8 cellular contexts compared by ENCODE assay signal in genomic region chr15:40511472-40512133, GRCh38. TPM values are rescaled to one million over a fixed set of nuclear protein-coding genes. Genes with fewer than 3 reads are reported as not detected.
DNase-seq lines count a peak whose midpoint lies in the region; ATAC-seq and TF ChIP-seq lines count a peak whose summit lies in the region.

No MANE protein-coding gene starts in this region.

- TF ChIP-seq CTCF in GM13976 (IDR thresholded peaks at IDR 0.05; ENCODE audit: borderline replicate concordance, control extremely low read depth, extremely low read depth, insufficient read depth, missing control alignments), result no peak
- TF ChIP-seq CTCF in natural killer cell (IDR thresholded peaks at IDR 0.05), result no peak

- H3K4me1 ChIP-seq in HUES6 (ENCODE audit: control insufficient read depth, insufficient read depth, low read length), result peaks cover 13% of the 10 kb centered on the region

- intact Hi-C loops in natural killer cell (cut with micrococcal nuclease), result no loop called here

- peak overlapping the region; percentile 87 for H3K4me3 Mint-ChIP-seq in natural killer cell

- peak; percentile 55 for DNase-seq in ACHN
- peak; percentile 76 for DNase-seq in GM13976 (ENCODE audit: low spot score)
- DNase-seq in activated CD8-positive, alpha-beta memory T cell treated with anti-CD3 and anti-CD28 coated beads, Interleukin-2, amount 50 U/mL, for 48 hours, result peak; percentile 60
- peak; percentile 17 for DNase-seq in fibroblast of the conjunctiva (ENCODE audit: low read depth)
- peak; percentile 20 for DNase-seq in natural killer cell

- H3K4me3 ChIP-seq in HUES6 (ENCODE audit: low read depth, low read length), result peak overlapping the region; percentile 49

- H3K9me3 ChIP-seq in HUES6 (ENCODE audit: control insufficient read depth, insufficient read depth, low read depth, low read length), result no peaks in the 10 kb centered on the region

- peaks cover 38 to 62% of the 10 kb centered on the region in 2 donors for H3K27me3 Mint-ChIP-seq in natural killer cell (ENCODE audit: low read depth in 2 of 2)

- no peaks in the 10 kb centered on the region for H3K9me3 Mint-ChIP-seq in natural killer cell

- H3K27ac ChIP-seq in HUES6 (ENCODE audit: low read depth, low read length), result no peak overlapping the region

- ATAC-seq in natural killer cell, result peak; percentile 26 to 55 (median 51)
- no peak for ATAC-seq in GM19455 (IDR thresholded peaks at IDR 0.05; ENCODE audit: unreplicated experiment)
- ATAC-seq in GM21381 (IDR thresholded peaks at IDR 0.05; ENCODE audit: unreplicated experiment), result no peak

- peaks cover 24 to 30% of the 10 kb centered on the region in 2 donors for H3K4me1 Mint-ChIP-seq in natural killer cell

- H3K9ac ChIP-seq in HUES6 (ENCODE audit: low read length), result peak overlapping the region; percentile 62

- no peaks in the 10 kb centered on the region for H3K36me3 ChIP-seq in HUES6 (ENCODE audit: control insufficient read depth, insufficient read depth, low read length)

- H3K27me3 ChIP-seq in HUES6 (ENCODE audit: control insufficient read depth, insufficient read depth, low read length), result peaks cover 55% of the 10 kb centered on the region

- peak overlapping the region in 1 of 2 donors; percentile 71 for H3K27ac Mint-ChIP-seq in natural killer cell

- in situ Hi-C loops in ACHN (cut with HindIII; ENCODE audit: low pct_ligation_motif_present, low pct_unique_long_range_greater_than_20kb, low sequenced_read_pairs) (no loop called here), GM13976 (cut with MboI; ENCODE audit: low sequenced_read_pairs, unreplicated experiment) (no loop called here)

- H3K36me3 Mint-ChIP-seq in natural killer cell, result no peaks in the 10 kb centered on the region

RNA-seq across cellular contexts. Expression of gene CHST14, which starts 40.8 kb away (rescaled TPM):
- total RNA-seq in natural killer cell, result 10 to 100 TPM in 2 of 3 donors, 1 to 10 TPM in 1; 9.8 to 16.7 (median 12.9) TPM

RNA-seq across cellular contexts. Expression of gene CCDC32, which starts 53.2 kb away (rescaled TPM):
- 10 to 100 TPM; 34.2 to 43.7 (median 37.4) TPM for total RNA-seq in natural killer cell

RNA-seq across cellular contexts. Expression of gene RPUSD2, which starts 57.5 kb away (rescaled TPM):
- total RNA-seq in natural killer cell, result 10 to 100 TPM; 13.7 to 15.2 (median 14.2) TPM

Comparison
In these comparisons a context has a peak if more than half of its experiments do, and no peak if none do; other contexts are left out.
1. DNase-seq: peak in every context shown above with its lines; median percentile 76 in GM13976; 60 in activated CD8-positive, alpha-beta memory T cell treated with anti-CD3 and anti-CD28 coated beads, Interleukin-2, amount 50 U/mL, for 48 hours; 55 in ACHN; 20 in natural killer cell; 17 in fibroblast of the conjunctiva.
2. ATAC-seq: peak in natural killer cell (3 of 3); none in GM19455 (single experiment) and GM21381 (single experiment).